In genomic region chr4:144873591-144873990, GRCh38 we compare ENCODE assay signal across 7 cellular contexts.
"Had no signal": no experiment of that assay in that cellular context is flagged by ENCODE, and none has a peak within 500 bp of the region (broad histone marks: within the 10 kb centered on the region; RNA-seq: fewer than 3 reads in every experiment).

No MANE protein-coding gene starts in this region.

- H3K4me3 ChIP-seq: GM23248, GM23338, HAP-1 had no signal

- H3K4me1 ChIP-seq: HAP-1 had no signal

- H3K4me2 ChIP-seq: GM23338 had no signal

- H3K27ac Mint-ChIP-seq: GM23338, HFFc6 had no signal

- H3K4me1 Mint-ChIP-seq: GM23338 had no signal

- H3K9me3 ChIP-seq: HAP-1 had no signal

- H3K4me3 Mint-ChIP-seq: GM23338, HFFc6 had no signal

- H3K9me3 Mint-ChIP-seq: GM23338, HFFc6 had no signal

- H3K36me3 ChIP-seq: HAP-1 had no signal

- H3K27ac ChIP-seq: GM23248 had no signal

- DNase-seq: GM23248, GOT3, H7, HCEC 1CT, HFFc6 had no signal

- H3K9ac ChIP-seq: GM23248 had no signal

- H2AFZ ChIP-seq: GM23248, GM23338 had no signal
